In the genomic region with DNA sequence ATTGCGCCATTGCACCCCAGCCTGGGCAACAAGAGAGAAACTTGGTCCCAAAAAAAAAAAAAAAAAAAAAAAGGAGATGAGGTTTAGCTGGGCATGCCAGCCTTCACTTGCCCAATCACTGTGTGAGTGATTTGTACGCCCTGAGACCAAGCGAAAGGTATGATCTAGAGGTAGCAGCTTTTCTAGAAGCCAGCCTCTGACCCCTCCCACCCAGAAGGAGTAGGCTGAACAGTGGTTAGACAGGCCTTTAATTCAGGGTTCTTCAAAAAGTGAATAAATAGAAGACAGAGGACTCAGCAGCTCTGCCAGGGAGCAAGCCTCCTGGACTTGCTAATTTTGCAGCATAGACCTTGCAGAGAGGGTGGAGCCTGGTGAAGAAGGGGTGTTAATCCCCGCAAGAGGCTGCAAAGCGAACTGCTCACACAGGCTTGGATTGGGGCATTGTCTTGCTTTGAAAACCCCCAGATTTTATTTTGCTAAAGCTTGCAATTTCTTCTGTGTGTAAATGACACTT, we compare ENCODE assay signal across 11 cellular contexts. TPM values are rescaled to one million over a fixed set of nuclear protein-coding genes. Genes with fewer than 3 reads are reported as not detected.
DNase-seq lines count a peak whose midpoint lies in the region; ATAC-seq, FAIRE-seq and TF ChIP-seq lines count a peak whose summit lies in the region.
"Had no signal": no experiment of that assay in that cellular context is flagged by ENCODE, and none has a peak within 500 bp of the region (broad histone marks: within the 10 kb centered on the region; RNA-seq: fewer than 3 reads in every experiment).

No MANE protein-coding gene starts in this region.

- no peak for DNase-seq in activated naive CD4-positive, alpha-beta T cell treated with anti-CD3 and anti-CD28 coated beads, Interleukin-2, amount 50 U/mL, for 16 hours
- no peak for DNase-seq in astrocyte (ENCODE audit: low read depth)
- no peak for DNase-seq in lower lobe of right lung
- DNase-seq in foreskin melanocyte: no peak
- DNase-seq in dedifferentiated amniotic fluid mesenchymal stem cell (ENCODE audit: extremely low spot score): no peak
- DNase-seq in NCI-H2107 (lab: John Stamatoyannopoulos, UW): no peak
- DNase-seq: DND-41 had no signal

- no peak overlapping the region for H3K9ac ChIP-seq in astrocyte (ENCODE audit: low read length)

- ATAC-seq in lower lobe of right lung: peak; percentile 39 to 41
- ATAC-seq: HCT116 had no signal

- H3K27me3 ChIP-seq in astrocyte (ENCODE audit: insufficient read depth, low read length): no peaks in the 10 kb centered on the region
- H3K27me3 ChIP-seq in lower lobe of right lung (ENCODE audit: low read depth): no peaks in the 10 kb centered on the region

- peak overlapping the region; percentile 51 for H3K4me2 ChIP-seq in astrocyte (ENCODE audit: low read length)

- peaks cover 88% of the 10 kb centered on the region for H3K4me1 Mint-ChIP-seq in activated naive CD4-positive, alpha-beta T cell treated with anti-CD3 and anti-CD28 coated beads, Interleukin-2, amount 50 U/mL, for 24 hours
- peaks cover 11% of the 10 kb centered on the region for H3K4me1 Mint-ChIP-seq in astrocyte (ENCODE audit: low read depth, unreplicated experiment)

- no peaks in the 10 kb centered on the region for H3K9me3 ChIP-seq in astrocyte (ENCODE audit: insufficient read depth, low read depth, low read length)
- H3K9me3 ChIP-seq in lower lobe of right lung: no peaks in the 10 kb centered on the region

- no peak overlapping the region for H3K27ac ChIP-seq in astrocyte (ENCODE audit: low read depth, low read length)
- peak overlapping the region; percentile 80 for H3K27ac ChIP-seq in lower lobe of right lung
- peak overlapping the region; percentile 35 for H3K27ac ChIP-seq in urinary bladder (ENCODE audit: low read depth)

- H3K4me3 ChIP-seq in astrocyte (ENCODE audit: insufficient read depth, low read depth, low read length) (no peak overlapping the region), lower lobe of right lung (peak overlapping the region; percentile 16), urinary bladder (ENCODE audit: low read depth, low read length) (no peak overlapping the region)

- WGBS in urinary bladder: 75% methylated on average over 5 of the region's 5 CpGs

- H3K4me3 Mint-ChIP-seq in activated naive CD4-positive, alpha-beta T cell treated with anti-CD3 and anti-CD28 coated beads, Interleukin-2, amount 50 U/mL, for 24 hours: peak overlapping the region; percentile 55
- H3K4me3 Mint-ChIP-seq in astrocyte (ENCODE audit: unreplicated experiment): no peak overlapping the region

- H3K79me2 ChIP-seq in astrocyte (ENCODE audit: insufficient read depth, low read length): no peaks in the 10 kb centered on the region

- H2AFZ ChIP-seq in astrocyte (ENCODE audit: low read depth, low read length): no peak overlapping the region

- H4K20me1 ChIP-seq in astrocyte (ENCODE audit: insufficient read depth, low read length): peaks cover 5% of the 10 kb centered on the region

- H3K36me3 Mint-ChIP-seq in activated naive CD4-positive, alpha-beta T cell treated with anti-CD3 and anti-CD28 coated beads, Interleukin-2, amount 50 U/mL, for 24 hours: peaks cover 19% of the 10 kb centered on the region
- peaks cover 29% of the 10 kb centered on the region for H3K36me3 Mint-ChIP-seq in astrocyte (ENCODE audit: low read depth, unreplicated experiment)

- peaks cover 9% of the 10 kb centered on the region for H3K36me3 ChIP-seq in astrocyte (ENCODE audit: insufficient read depth, low read length)
- H3K36me3 ChIP-seq in lower lobe of right lung: peaks cover 13% of the 10 kb centered on the region
- H3K36me3 ChIP-seq in urinary bladder (ENCODE audit: insufficient read depth): no peaks in the 10 kb centered on the region

- FAIRE-seq in astrocyte (lab: Jason Lieb, UNC): no peak
- FAIRE-seq: TTC549 had no signal

- TF ChIP-seq CTCF in astrocyte (IDR thresholded peaks at IDR 0.05; ENCODE audit: insufficient read depth, low read depth, low read length) (no peak), lower lobe of right lung (IDR thresholded peaks at IDR 0.05) (no peak)

- intact Hi-C loops in lower lobe of right lung (cut with DNase I): no loop called here

- peaks cover 27% of the 10 kb centered on the region for H3K4me1 ChIP-seq in astrocyte (ENCODE audit: insufficient read depth, low read length)
- peaks cover 37% of the 10 kb centered on the region for H3K4me1 ChIP-seq in lower lobe of right lung
- H3K4me1 ChIP-seq in urinary bladder (ENCODE audit: insufficient read depth): no peaks in the 10 kb centered on the region

- no peaks in the 10 kb centered on the region for H3K27me3 Mint-ChIP-seq in activated naive CD4-positive, alpha-beta T cell treated with anti-CD3 and anti-CD28 coated beads, Interleukin-2, amount 50 U/mL, for 24 hours
- no peaks in the 10 kb centered on the region for H3K27me3 Mint-ChIP-seq in astrocyte (ENCODE audit: low read depth, unreplicated experiment)

- no peaks in the 10 kb centered on the region for H3K9me3 Mint-ChIP-seq in activated naive CD4-positive, alpha-beta T cell treated with anti-CD3 and anti-CD28 coated beads, Interleukin-2, amount 50 U/mL, for 24 hours
- no peaks in the 10 kb centered on the region for H3K9me3 Mint-ChIP-seq in astrocyte (ENCODE audit: unreplicated experiment)

- H3K27ac Mint-ChIP-seq in activated naive CD4-positive, alpha-beta T cell treated with anti-CD3 and anti-CD28 coated beads, Interleukin-2, amount 50 U/mL, for 24 hours: peak overlapping the region; percentile 92
- peak overlapping the region; percentile 62 for H3K27ac Mint-ChIP-seq in astrocyte (ENCODE audit: unreplicated experiment)

RNA-seq across cellular contexts. Expression of gene CYTH1, which starts 7.1 kb away (rescaled TPM):
- total RNA-seq in astrocyte (22.4 and 25.0 TPM in 2 replicates), lower lobe of right lung (110 TPM), urinary bladder (31.0 TPM)
- 27.1 TPM for polyA plus RNA-seq in urinary bladder

RNA-seq across cellular contexts. Expression of gene USP36, which starts 51.4 kb away (rescaled TPM):
- total RNA-seq in astrocyte (48.1 and 51.0 TPM in 2 replicates), lower lobe of right lung (58.6 TPM), urinary bladder (27.3 TPM)
- 28.0 TPM for polyA plus RNA-seq in urinary bladder
